In genomic region chr4:142322996-142323395, GRCh38 we compare ENCODE assay signal across 32 cellular contexts.
"Had no signal": no experiment of that assay in that cellular context is flagged by ENCODE, and none has a peak within 500 bp of the region (broad histone marks: within the 10 kb centered on the region; RNA-seq: fewer than 3 reads in every experiment).

No MANE protein-coding gene starts in this region.

- H3K9me3 ChIP-seq: adrenal gland, body of pancreas, breast epithelium, MG63 had no signal

- H2AFZ ChIP-seq: PC-9 had no signal

- H3K27ac ChIP-seq: adrenal gland, body of pancreas, breast epithelium, PC-9, RWPE1, VCaP had no signal

- H3K4me2 ChIP-seq: PC-9 had no signal

- FAIRE-seq: astrocyte, RCC 7860 had no signal

- H3K4me1 ChIP-seq: adrenal gland, body of pancreas, breast epithelium had no signal

- DNase-seq: activated B cell treated with CpG ODN at 0.5 μM for 24 hours; activated CD4-positive, alpha-beta memory T cell treated with anti-CD3 and anti-CD28 coated beads, Interleukin-2, amount 10 ng/mL, durations not matched to agents 7 days and 5 days; activated CD4-positive, alpha-beta T cell treated with anti-CD3 and anti-CD28 coated beads for 4 hours; activated CD4-positive, CD25-positive, alpha-beta regulatory T cell treated with anti-CD3 and anti-CD28 coated beads, Interleukin-2, amount 50 U/mL, for 72 hours; activated CD8-positive, alpha-beta memory T cell treated with anti-CD3 and anti-CD28 coated beads for 24 hours; activated CD8-positive, alpha-beta memory T cell treated with anti-CD3 and anti-CD28 coated beads, Interleukin-2, amount 10 ng/mL, durations not matched to agents 7 days and 5 days; activated CD8-positive, alpha-beta memory T cell treated with anti-CD3 and anti-CD28 coated beads, Interleukin-2, amount 50 U/mL, for 48 hours; activated effector memory CD4-positive, alpha-beta T cell treated with anti-CD3 and anti-CD28 coated beads, Interleukin-2, amount 50 U/mL, for 16 hours; activated naive CD4-positive, alpha-beta T cell treated with Interleukin-2 at 50 U/mL for 16 hours; activated T-cell treated with anti-CD3 and anti-CD28 coated beads, Interleukin-2, amount 50 U/mL, for 48 hours; adrenal gland; body of pancreas; Karpas-422; KBM-7; MG63; NCI-H1092; NCI-H1436 treated with DMSO at 0.1 percent for 48 hours; NCI-H1930; NCI-H510A; NCI-H526; NCI-H748 treated with DMSO at 0.1 percent for 48 hours; NK-92 treated with Interleukin-12 subunit alpha and Interleukin-12 subunit beta, amount 100 ng/mL, for 24 hours; PC-9; SW 1271; T-helper 1 cell; T-helper 2 cell; T-helper 9 cell had no signal

- H3K27me3 ChIP-seq: adrenal gland, body of pancreas, breast epithelium, MG63 had no signal

- H3K4me3 ChIP-seq: adrenal gland, body of pancreas, breast epithelium, MG63, PC-9 had no signal

- H3K36me3 ChIP-seq: adrenal gland, breast epithelium, MG63 had no signal
